17 cellular contexts compared by ENCODE assay signal in the genomic region with DNA sequence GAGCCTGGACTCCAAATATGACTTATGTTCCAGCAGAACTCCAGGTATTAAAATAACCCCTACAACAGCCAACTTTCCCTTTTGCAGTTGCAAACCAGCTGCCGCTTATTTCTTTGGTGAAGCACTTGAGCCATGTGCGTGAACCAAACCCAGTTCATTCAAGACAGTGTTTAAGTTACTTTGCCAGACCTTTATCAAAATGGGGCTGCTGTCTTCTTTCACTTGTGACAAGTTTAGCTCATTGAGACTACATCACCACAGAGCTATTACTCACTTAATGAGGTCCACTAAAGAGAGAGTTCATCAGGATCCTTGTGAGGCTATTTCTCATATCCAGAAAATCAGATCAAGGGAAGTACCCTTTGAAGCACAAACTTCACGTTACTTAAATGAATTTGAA. TPM values are rescaled to one million over a fixed set of nuclear protein-coding genes. Genes with fewer than 3 reads are reported as not detected.
DNase-seq lines count a peak whose midpoint lies in the region; ATAC-seq and FAIRE-seq lines count a peak whose summit lies in the region.
"Had no signal": no experiment of that assay in that cellular context is flagged by ENCODE, and none has a peak within 500 bp of the region (broad histone marks: within the 10 kb centered on the region; RNA-seq: fewer than 3 reads in every experiment).

No MANE protein-coding gene starts in this region.

- no peak overlapping the region for H3K4me3 Mint-ChIP-seq in activated T-cell treated with anti-CD3 and anti-CD28 coated beads, Interleukin-2, amount 50 U/mL, for 24 hours
- H3K4me3 Mint-ChIP-seq: HFFc6 had no signal

- H4K91ac ChIP-seq in mesenchymal stem cell (ENCODE audit: low read length): no peak overlapping the region

- peaks cover 83% of the 10 kb centered on the region for H3K36me3 Mint-ChIP-seq in activated T-cell treated with anti-CD3 and anti-CD28 coated beads, Interleukin-2, amount 50 U/mL, for 24 hours (ENCODE audit: low read depth)

- H3K27ac ChIP-seq in mesenchymal stem cell (ENCODE audit: low read length, poor library complexity, severe bottlenecking): no peak overlapping the region
- H3K27ac ChIP-seq: 22Rv1, BLaER1 had no signal

- no peak overlapping the region for H2BK120ac ChIP-seq in mesenchymal stem cell (ENCODE audit: low read depth, low read length)

- peaks cover 21% of the 10 kb centered on the region for H3K4me1 Mint-ChIP-seq in activated T-cell treated with anti-CD3 and anti-CD28 coated beads, Interleukin-2, amount 50 U/mL, for 24 hours (ENCODE audit: low read depth)

- H3K79me1 ChIP-seq in mesenchymal stem cell (replicated peaks; ENCODE audit: low read length, poor library complexity, severe bottlenecking): no peaks in the 10 kb centered on the region

- FAIRE-seq in urothelium cell line (lab: Jason Lieb, UNC): no peak
- FAIRE-seq: GM12878, GM18507, H1 had no signal

- H3K23ac ChIP-seq in mesenchymal stem cell (ENCODE audit: low read length in 2 of 2): no peak overlapping the region

- no peak for ATAC-seq in GM21381 (IDR thresholded peaks at IDR 0.05; ENCODE audit: unreplicated experiment)
- ATAC-seq: GM12878 had no signal

- H2AFZ ChIP-seq in mesenchymal stem cell (ENCODE audit: low read depth, low read length): no peak overlapping the region

- H3K27me3 ChIP-seq in mesenchymal stem cell (ENCODE audit: control insufficient read depth in 1 of 2, insufficient read depth in 1 of 2, low read length in 2 of 2): no peaks in the 10 kb centered on the region
- H3K27me3 ChIP-seq: BLaER1 had no signal

- no peaks in the 10 kb centered on the region for H3K4me1 ChIP-seq in mesenchymal stem cell (ENCODE audit: control insufficient read depth, insufficient read depth, low read depth, low read length)

- H3K27me3 Mint-ChIP-seq in activated T-cell treated with anti-CD3 and anti-CD28 coated beads, Interleukin-2, amount 50 U/mL, for 24 hours: no peaks in the 10 kb centered on the region

- no peak overlapping the region for H2AK5ac ChIP-seq in mesenchymal stem cell (ENCODE audit: low read length, severe bottlenecking)

- peaks cover 9 to 43% of the 10 kb centered on the region in 2 experiments for H3K36me3 ChIP-seq in mesenchymal stem cell (ENCODE audit: control insufficient read depth in 1 of 2, insufficient read depth in 2 of 2, low read depth in 1 of 2, low read length in 2 of 2)

- no peak for DNase-seq in activated T-cell treated with anti-CD3 and anti-CD28 coated beads, Interleukin-2, amount 50 U/mL, for 24 hours
- DNase-seq in activated T-cell treated with anti-CD3 and anti-CD28 coated beads, Interleukin-2, amount 50 U/mL, for 48 hours: no peak
- DNase-seq in DMS 273 (lab: John Stamatoyannopoulos, UW; ENCODE audit: unreplicated experiment) (peak; percentile 77), NCI-H446 (lab: John Stamatoyannopoulos, UW) (peak; percentile 7 to 66), mesenchymal stem cell (peak; percentile 8), urothelium cell line (ENCODE audit: low spot score) (no peak)
- no peak for DNase-seq in stimulated activated CD4-positive, alpha-beta T cell treated with anti-CD3 and anti-CD28 coated beads, Interleukin-2, amount 100 ng/mL, for 48 hours
- DNase-seq: AML-193, DMS79, HCEC 1CT, HFFc6 had no signal

- H4K8ac ChIP-seq in mesenchymal stem cell (ENCODE audit: low read length): no peak overlapping the region

- WGBS in mesenchymal stem cell: 89% methylated on average over 3 of the region's 3 CpGs

- H3K9ac ChIP-seq in mesenchymal stem cell (ENCODE audit: low read length): no peak overlapping the region
- H3K9ac ChIP-seq: BLaER1 had no signal

- no peak overlapping the region for H2BK15ac ChIP-seq in mesenchymal stem cell (ENCODE audit: low read depth, poor library complexity, severe bottlenecking)

- no peak overlapping the region for H3K4ac ChIP-seq in mesenchymal stem cell (ENCODE audit: low read depth in 1 of 2, low read length in 2 of 2)

- H3K14ac ChIP-seq in mesenchymal stem cell (ENCODE audit: low read length in 2 of 2): no peak overlapping the region

- no peaks in the 10 kb centered on the region for H3K9me3 Mint-ChIP-seq in activated T-cell treated with anti-CD3 and anti-CD28 coated beads, Interleukin-2, amount 50 U/mL, for 24 hours
- H3K9me3 Mint-ChIP-seq: HFFc6 had no signal

- no peak overlapping the region for H3K4me2 ChIP-seq in mesenchymal stem cell (ENCODE audit: low read length, poor library complexity, severe bottlenecking)
- H3K4me2 ChIP-seq: BLaER1 had no signal

- no peak overlapping the region for H3K18ac ChIP-seq in mesenchymal stem cell (ENCODE audit: low read depth in 1 of 2, low read length in 2 of 2)

- no peak overlapping the region for H3K4me3 ChIP-seq in mesenchymal stem cell (ENCODE audit: insufficient read depth in 1 of 2, low read depth in 1 of 2, low read length in 2 of 2)
- H3K4me3 ChIP-seq: BLaER1, GM12878 had no signal

- no peak overlapping the region for H2BK12ac ChIP-seq in mesenchymal stem cell (ENCODE audit: low read length in 2 of 2)

- H3K9me3 ChIP-seq in mesenchymal stem cell (ENCODE audit: control insufficient read depth, low read length): no peaks in the 10 kb centered on the region
- H3K9me3 ChIP-seq: BLaER1 had no signal

- no peak overlapping the region for H2BK5ac ChIP-seq in mesenchymal stem cell (ENCODE audit: low read depth, low read length, poor library complexity, severe bottlenecking)

- H3K27ac Mint-ChIP-seq in activated T-cell treated with anti-CD3 and anti-CD28 coated beads, Interleukin-2, amount 50 U/mL, for 24 hours: peak overlapping the region; percentile 11
- H3K27ac Mint-ChIP-seq: HFFc6 had no signal

RNA-seq across cellular contexts. Expression of gene XRN1, which starts 2.4 kb away (rescaled TPM):
- 15.8 TPM for polyA plus RNA-seq in mesenchymal stem cell (2013, experiment 1 of 2)
- polyA plus RNA-seq in mesenchymal stem cell (2013, experiment 2 of 2): 14.1 TPM

Comparison
In these comparisons a context has a peak if more than half of its experiments do, and no peak if none do; other contexts are left out.
1. DNase-seq: peak in DMS 273 (single experiment), NCI-H446 (2 of 2) and mesenchymal stem cell (single experiment); none in activated T-cell treated with anti-CD3 and anti-CD28 coated beads, Interleukin-2, amount 50 U/mL, for 24 hours (single experiment), activated T-cell treated with anti-CD3 and anti-CD28 coated beads, Interleukin-2, amount 50 U/mL, for 48 hours (0 of 2), urothelium cell line (single experiment) and stimulated activated CD4-positive, alpha-beta T cell treated with anti-CD3 and anti-CD28 coated beads, Interleukin-2, amount 100 ng/mL, for 48 hours (0 of 2).